8 cellular contexts compared by ENCODE assay signal in genomic region chr7:148940702-148941597, GRCh38. TPM values are rescaled to one million over a fixed set of nuclear protein-coding genes. Genes with fewer than 3 reads are reported as not detected.
DNase-seq lines count a peak whose midpoint lies in the region; ATAC-seq, FAIRE-seq and TF ChIP-seq lines count a peak whose summit lies in the region.

No MANE protein-coding gene starts in this region.

- no peaks in the 10 kb centered on the region for H3K9me3 ChIP-seq in adrenal gland (replicated peaks in 1 of 3)

- 0 to 1% (median 1%) methylated on average over 26 to 43 of the region's 43 CpGs for WGBS in adrenal gland, 4 donors

- H3K36me3 ChIP-seq in adrenal gland (replicated peaks in 1 of 2): no peaks in the 10 kb centered on the region

- FAIRE-seq in GM12891 (lab: Jason Lieb, UNC): peak; percentile 87

- peak; percentile 45 for DNase-seq in GM12891 (ENCODE audit: insufficient read length, low spot score)
- DNase-seq in NCI-H1417 (lab: John Stamatoyannopoulos, UW): peak; percentile 92 to 99 (median 96)
- DNase-seq in T follicular helper cell (ENCODE audit: low read depth): peak; percentile 48
- peak; percentile 73 to 92 (median 85) for DNase-seq in adrenal gland
- peak; percentile 91 for DNase-seq in left cardiac atrium
- DNase-seq in posterior vena cava (ENCODE audit: low spot score): peak; percentile 94
- peak; percentile 75 for DNase-seq in ureter (ENCODE audit: low spot score)

- TF ChIP-seq POLR2A in GM12891 (IDR thresholded peaks at IDR 0.05; ENCODE audit: low read depth, low read length): peak; percentile 39; the same call in 1 of the 2 replicates
- TF ChIP-seq POLR2A in adrenal gland (IDR thresholded peaks at IDR 0.05): peak; percentile 10 to 67

- peak overlapping the region; percentile 39 to 93 (median 83) for H3K27ac ChIP-seq in adrenal gland

- no peaks in the 10 kb centered on the region for H3K27me3 ChIP-seq in adrenal gland

- ATAC-seq in HG02678 (IDR thresholded peaks at IDR 0.05; ENCODE audit: unreplicated experiment) (peak; percentile 67), left cardiac atrium (peak; percentile 96 to 98)

- H3K4me1 ChIP-seq in adrenal gland (replicated peaks in 1 of 2): peaks cover 6 to 19% of the 10 kb centered on the region in 2 donors

- no peak for TF ChIP-seq CTCF in adrenal gland (IDR thresholded peaks at IDR 0.05)

- H3K4me3 ChIP-seq in adrenal gland: peak overlapping the region; percentile 16 to 88 (median 58)

- intact Hi-C loops in adrenal gland (cut with DNase I) (loop anchor here in 1 of 2 donors (5.0 kb wide), 1 partner anchor 59 kb away; the partner anchor contains the start of gene EZH2), left cardiac atrium (cut with DNase I) (loop anchor here in 1 of 2 donors (2.0 kb wide), 1 partner anchor 56 kb away; the partner anchor contains the start of gene EZH2), posterior vena cava (cut with DNase I) (loop anchor here in 1 of 2 donors (10.0 kb wide), 1 partner anchor 56 kb away; the partner anchor contains the start of gene EZH2)

TF ChIP-seq in GM12891, 5 proteins besides CTCF, POLR2A, EP300 and RAD21:
- TF ChIP-seq SPI1 (IDR thresholded peaks at IDR 0.05; ENCODE audit: low read depth, low read length) (no peak), TAF1 (IDR thresholded peaks at IDR 0.05; ENCODE audit: low read depth, low read length) (peak; percentile 66; the same call in 1 of the 2 replicates), POLR2AphosphoS5 (IDR thresholded peaks at IDR 0.05; ENCODE audit: low read depth, low read length) (peak; percentile 44; the same call in 1 of the 2 replicates), POU2F2 (IDR thresholded peaks at IDR 0.05; ENCODE audit: low read depth, low read length) (peak; percentile 78), PAX5 (IDR thresholded peaks at IDR 0.05; ENCODE audit: insufficient read depth, low read length, severe bottlenecking) (peak; percentile 32)
TF ChIP-seq in GM12891: peak in this region for 4.

RNA-seq across cellular contexts. Expression of gene EZH2, which starts 56.9 kb away (rescaled TPM):
- 31.3 TPM for polyA plus RNA-seq in GM12891 (2012; ENCODE audit: low read depth, missing spikeins)
- total RNA-seq in adrenal gland (1 to 10 TPM in 7 of 8 donors, under 1 TPM in 1; 0.61 to 3.1 (median 2.2) TPM), left cardiac atrium (1 to 10 TPM; 1.9 to 2.3 TPM), posterior vena cava (1 to 10 TPM; 1.7 to 1.9 TPM), ureter (3.6 TPM)
- polyA plus RNA-seq in adrenal gland: 1 to 10 TPM; 2.3 to 5.4 (median 3.1) TPM

Comparison
In these comparisons a context has a peak if more than half of its experiments do, and no peak if none do; other contexts are left out.
1. Peak in every context shown above with its lines: DNase-seq, ATAC-seq, H3K4me3 ChIP-seq and H3K27ac ChIP-seq.
2. DNase-seq: peak in every context shown above with its lines; median percentile 96 in NCI-H1417; 94 in posterior vena cava; 91 in left cardiac atrium; 85 in adrenal gland; 75 in ureter; 48 in T follicular helper cell; 45 in GM12891.